ENCODE assay signal across 16 cellular contexts in the genomic region with DNA sequence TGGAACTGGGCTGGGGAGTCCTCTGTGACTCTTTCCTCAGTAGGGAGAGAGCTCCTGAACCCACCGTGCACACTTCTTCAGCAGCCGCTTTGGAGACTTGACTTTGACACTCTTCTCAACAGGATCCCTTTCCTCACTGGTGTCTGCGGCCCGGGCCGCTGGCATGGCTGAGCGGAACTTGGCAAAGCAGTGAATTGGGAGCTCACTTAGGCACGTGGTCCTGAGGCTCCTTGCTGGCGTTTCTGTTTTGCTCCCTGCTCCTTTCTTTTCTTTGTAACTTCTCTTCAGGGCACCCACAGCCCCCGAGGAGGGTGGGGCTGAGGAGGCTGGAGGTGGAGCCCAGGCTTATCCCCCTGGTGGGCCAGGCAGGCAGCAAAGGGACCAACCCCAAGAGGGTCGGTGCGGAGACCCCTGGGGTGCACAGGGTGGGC. TPM values are rescaled to one million over a fixed set of nuclear protein-coding genes. Genes with fewer than 3 reads are reported as not detected.
DNase-seq lines count a peak whose midpoint lies in the region; ATAC-seq and TF ChIP-seq lines count a peak whose summit lies in the region.
"Had no signal": no experiment of that assay in that cellular context is flagged by ENCODE, and none has a peak within 500 bp of the region (broad histone marks: within the 10 kb centered on the region; RNA-seq: fewer than 3 reads in every experiment).

No MANE protein-coding gene starts in this region.

- DNase-seq in GM03348 (ENCODE audit: low spot score) (peak; percentile 33), esophagus squamous epithelium (lab: John Stamatoyannopoulos, UW) (no peak), midbrain (lab: John Stamatoyannopoulos, UW) (peak; percentile 20)
- DNase-seq in activated T-helper 2 cell treated with anti-CD3 and anti-CD28 coated beads, Interferon-gamma antibody, Interleukin-2, Interleukin-4, amounts not matched to agents 10 μg/mL and 5 μg/mL and 100 μg/mL, durations not matched to agents 14 hours and 24 hours and 36 hours (ENCODE audit: low spot score), result no peak
- DNase-seq: activated naive CD4-positive, alpha-beta T cell; effector memory CD8-positive, alpha-beta T cell; NCI-H187; NCI-H524; stimulated activated CD4-positive, alpha-beta T cell treated with anti-CD3 and anti-CD28 coated beads, Interleukin-4, amount 100 ng/mL, for 1 hour; T-cell; WERI-Rb-1 had no signal

- no peak overlapping the region for H3K27ac Mint-ChIP-seq in activated T-helper 2 cell treated with anti-CD3 and anti-CD28 coated beads, Interferon-gamma antibody, Interleukin-2, Interleukin-4, amounts not matched to agents 10 μg/mL and 5 μg/mL and 100 μg/mL, durations not matched to agents 14 hours and 24 hours and 36 hours
- H3K27ac Mint-ChIP-seq: effector memory CD8-positive, alpha-beta T cell; T-cell had no signal

- H3K4me3 ChIP-seq in esophagus squamous epithelium, result peak overlapping the region in 1 of 4 donors; percentile 12
- peak overlapping the region in 3 of 5 donors; percentile 38 to 43 (median 42) for H3K4me3 ChIP-seq in subcutaneous abdominal adipose tissue (ENCODE audit: low read depth in 1 of 5, low read length in 5 of 5)
- H3K4me3 ChIP-seq: HAP-1 had no signal

- WGBS in esophagus squamous epithelium, 2 donors, result 28 to 30% methylated on average over 7 to 8 of the region's 11 CpGs

- H3K9me3 ChIP-seq in esophagus squamous epithelium (peaks cover 0 to 5% (median 0%) of the 10 kb centered on the region in 3 donors), subcutaneous abdominal adipose tissue (ENCODE audit: control insufficient read depth in 5 of 5, low read length in 5 of 5) (peaks cover 0 to 8% (median 5%) of the 10 kb centered on the region in 5 donors)

- H3K36me3 ChIP-seq in esophagus squamous epithelium, result no peaks in the 10 kb centered on the region
- H3K36me3 ChIP-seq in subcutaneous abdominal adipose tissue (ENCODE audit: control insufficient read depth in 5 of 5, insufficient read depth in 5 of 5, low read length in 5 of 5), result no peaks in the 10 kb centered on the region
- H3K36me3 ChIP-seq: HAP-1, WERI-Rb-1 had no signal

- H3K27me3 Mint-ChIP-seq in activated T-helper 2 cell treated with anti-CD3 and anti-CD28 coated beads, Interferon-gamma antibody, Interleukin-2, Interleukin-4, amounts not matched to agents 10 μg/mL and 5 μg/mL and 100 μg/mL, durations not matched to agents 14 hours and 24 hours and 36 hours (ENCODE audit: low read depth), result no peaks in the 10 kb centered on the region
- H3K27me3 Mint-ChIP-seq: T-cell had no signal

- H3K27ac ChIP-seq in esophagus squamous epithelium (peak overlapping the region in 3 of 4 donors; percentile 51 to 61 (median 52)), subcutaneous abdominal adipose tissue (ENCODE audit: low read depth, low read length) (no peak overlapping the region)
- H3K27ac ChIP-seq: WERI-Rb-1 had no signal

- TF ChIP-seq POLR2A in esophagus squamous epithelium (IDR thresholded peaks at IDR 0.05), result no peak

- H3K27me3 ChIP-seq in esophagus squamous epithelium (no peaks in the 10 kb centered on the region), subcutaneous abdominal adipose tissue (ENCODE audit: control insufficient read depth in 5 of 5, insufficient read depth in 4 of 5, low read length in 5 of 5) (no peaks in the 10 kb centered on the region)

- H3K4me1 Mint-ChIP-seq in activated T-helper 2 cell treated with anti-CD3 and anti-CD28 coated beads, Interferon-gamma antibody, Interleukin-2, Interleukin-4, amounts not matched to agents 10 μg/mL and 5 μg/mL and 100 μg/mL, durations not matched to agents 14 hours and 24 hours and 36 hours (ENCODE audit: low read depth), result no peaks in the 10 kb centered on the region
- H3K4me1 Mint-ChIP-seq: T-cell had no signal

- no peak for ATAC-seq in HG02678 (IDR thresholded peaks at IDR 0.05; ENCODE audit: unreplicated experiment)
- no peak for ATAC-seq in HG03571 (IDR thresholded peaks at IDR 0.05; ENCODE audit: unreplicated experiment)
- no peak for ATAC-seq in GM21825 (IDR thresholded peaks at IDR 0.05; ENCODE audit: unreplicated experiment)
- ATAC-seq: effector memory CD8-positive, alpha-beta T cell; T-cell had no signal

- peak overlapping the region in 1 of 5 donors; percentile 19 for H3K9ac ChIP-seq in subcutaneous abdominal adipose tissue (ENCODE audit: low read length in 5 of 5)

- peaks cover 0 to 23% (median 5%) of the 10 kb centered on the region in 3 donors for H3K4me1 ChIP-seq in esophagus squamous epithelium
- peaks cover 1 to 37% (median 32%) of the 10 kb centered on the region in 5 donors for H3K4me1 ChIP-seq in subcutaneous abdominal adipose tissue (ENCODE audit: control insufficient read depth in 5 of 5, insufficient read depth in 5 of 5, low read length in 5 of 5)
- H3K4me1 ChIP-seq: HAP-1 had no signal

- no peak for TF ChIP-seq CTCF in esophagus squamous epithelium (IDR thresholded peaks at IDR 0.05)

- intact Hi-C loops in esophagus squamous epithelium (cut with DNase I), result no loop called here
- intact Hi-C loops in activated T-helper 2 cell treated with anti-CD3 and anti-CD28 coated beads, Interferon-gamma antibody, Interleukin-2, Interleukin-4, amounts not matched to agents 10 μg/mL and 5 μg/mL and 100 μg/mL, durations not matched to agents 14 hours and 24 hours and 36 hours (cut with micrococcal nuclease), result no loop called here

- peaks cover 14% of the 10 kb centered on the region for H3K9me3 Mint-ChIP-seq in activated T-helper 2 cell treated with anti-CD3 and anti-CD28 coated beads, Interferon-gamma antibody, Interleukin-2, Interleukin-4, amounts not matched to agents 10 μg/mL and 5 μg/mL and 100 μg/mL, durations not matched to agents 14 hours and 24 hours and 36 hours
- H3K9me3 Mint-ChIP-seq: effector memory CD8-positive, alpha-beta T cell had no signal

- H3K36me3 Mint-ChIP-seq in activated T-helper 2 cell treated with anti-CD3 and anti-CD28 coated beads, Interferon-gamma antibody, Interleukin-2, Interleukin-4, amounts not matched to agents 10 μg/mL and 5 μg/mL and 100 μg/mL, durations not matched to agents 14 hours and 24 hours and 36 hours (ENCODE audit: low read depth), result no peaks in the 10 kb centered on the region

- H3K4me3 Mint-ChIP-seq in activated T-helper 2 cell treated with anti-CD3 and anti-CD28 coated beads, Interferon-gamma antibody, Interleukin-2, Interleukin-4, amounts not matched to agents 10 μg/mL and 5 μg/mL and 100 μg/mL, durations not matched to agents 14 hours and 24 hours and 36 hours (ENCODE audit: low read depth), result no peak overlapping the region
- H3K4me3 Mint-ChIP-seq: effector memory CD8-positive, alpha-beta T cell; T-cell had no signal

RNA-seq across cellular contexts. Expression of a gene that starts 8.4 kb away (rescaled TPM):
- total RNA-seq in esophagus squamous epithelium, result 1 to 10 TPM in 2 of 4 donors, under 1 TPM in 2; 0.21 to 1.9 (median 1.2) TPM
- 0.68 and 0.74 TPM in 2 replicates for total RNA-seq in activated T-helper 2 cell treated with anti-CD3 and anti-CD28 coated beads, Interferon-gamma antibody, Interleukin-2, Interleukin-4, amounts not matched to agents 10 μg/mL and 5 μg/mL and 100 μg/mL, durations not matched to agents 14 hours and 24 hours and 36 hours

Comparison
In these comparisons a context has a peak if more than half of its experiments do, and no peak if none do; other contexts are left out.
1. DNase-seq: peak in GM03348 (single experiment) and midbrain (single experiment); none in esophagus squamous epithelium (single experiment) and activated T-helper 2 cell treated with anti-CD3 and anti-CD28 coated beads, Interferon-gamma antibody, Interleukin-2, Interleukin-4, amounts not matched to agents 10 μg/mL and 5 μg/mL and 100 μg/mL, durations not matched to agents 14 hours and 24 hours and 36 hours (single experiment).